10 cellular contexts compared by ENCODE assay signal in genomic region chr19:7450243-7451223, GRCh38. TPM values are rescaled to one million over a fixed set of nuclear protein-coding genes. Genes with fewer than 3 reads are reported as not detected.
A peak's percentile ranks its signal among the peaks of the same experiment; 100 is the strongest.
DNase-seq lines count a peak whose midpoint lies in the region; ATAC-seq, FAIRE-seq and TF ChIP-seq lines count a peak whose summit lies in the region.
"Had no signal": no experiment of that assay in that cellular context is flagged by ENCODE, and none has a peak within 500 bp of the region (broad histone marks: within the 10 kb centered on the region; RNA-seq: fewer than 3 reads in every experiment).

No MANE protein-coding gene starts in this region.

- no peak overlapping the region for H2AFZ ChIP-seq in PC-3 (ENCODE audit: low read length)
- no peak overlapping the region for H2AFZ ChIP-seq in endothelial cell of umbilical vein (ENCODE audit: low read depth, low read length)

- H3K79me2 ChIP-seq in PC-3 (ENCODE audit: low read length) (peaks cover 18% of the 10 kb centered on the region), endothelial cell of umbilical vein (ENCODE audit: control insufficient read depth, insufficient read depth, low read length) (peaks cover 3% of the 10 kb centered on the region)

- H3K4me2 ChIP-seq in PC-3 (ENCODE audit: low read length) (no peak overlapping the region), endothelial cell of umbilical vein (ENCODE audit: insufficient read depth, low read length) (no peak overlapping the region)

- H3K36me3 ChIP-seq in PC-3 (ENCODE audit: low read depth, low read length) (peaks cover 73% of the 10 kb centered on the region), endothelial cell of umbilical vein (ENCODE audit: control insufficient read depth in 2 of 2, extremely low read depth in 1 of 2, insufficient read depth in 2 of 2, low read length in 2 of 2) (peaks cover 3 to 24% of the 10 kb centered on the region in 2 experiments)

- FAIRE-seq in D721Med (lab: Jason Lieb, UNC), result peak; percentile 99
- peak; percentile 99 for FAIRE-seq in endothelial cell of umbilical vein (lab: Jason Lieb, UNC)

- no peak overlapping the region for H3K9ac ChIP-seq in PC-3 (ENCODE audit: low read length)
- no peak overlapping the region for H3K9ac ChIP-seq in endothelial cell of umbilical vein (replicated peaks; ENCODE audit: extremely low read depth, insufficient read depth, low read length)

- H3K27me3 ChIP-seq in PC-3 (ENCODE audit: low read length) (no peaks in the 10 kb centered on the region), endothelial cell of umbilical vein (ENCODE audit: control insufficient read depth in 2 of 2, insufficient read depth in 2 of 2, low read length in 2 of 2) (no peaks in the 10 kb centered on the region)

- CTCF ChIA-PET in PC-3 (lab: Charles Lee), result no interaction called here
- CTCF ChIA-PET in endothelial cell of umbilical vein (lab: Charles Lee), result interaction anchor here (0.6 kb wide), 1 partner anchor 39 kb away, joined by 3 read pairs; no protein-coding TSS in a partner anchor

- no peak overlapping the region for H3K4me3 ChIP-seq in PC-3 (ENCODE audit: low read length)
- H3K4me3 ChIP-seq in endothelial cell of umbilical vein (replicated peaks in 1 of 3; ENCODE audit: insufficient read depth in 1 of 3, low read depth in 1 of 3, low read length in 3 of 3), result no peak overlapping the region

- POLR2A ChIA-PET in PC-3 (lab: Charles Lee; ENCODE audit: unreplicated experiment), result no interaction called here
- POLR2A ChIA-PET in endothelial cell of umbilical vein (lab: Charles Lee), result no interaction called here

- ATAC-seq in PC-3 (no peak), HG03432 (IDR thresholded peaks at IDR 0.05; ENCODE audit: unreplicated experiment) (no peak), GM19455 (IDR thresholded peaks at IDR 0.05; ENCODE audit: unreplicated experiment) (no peak), esophagus mucosa (no peak)
- ATAC-seq: activated T-cell treated with anti-CD3 and anti-CD28 coated beads, Interleukin-2, amount 50 U/mL, for 72 hours had no signal

- dilution Hi-C loops in endothelial cell of umbilical vein (cut with MboI; ENCODE audit: extremely low pct_ligation_motif_present, low sequenced_read_pairs), result no loop called here

- no TSS peak for BruUV-seq in PC-3 (replicated peaks; lab: Mats Ljungman, UMichigan)
- no TSS peak for BruUV-seq in endothelial cell of umbilical vein (replicated peaks; lab: Mats Ljungman, UMichigan)

- H3K4me1 ChIP-seq in PC-3 (ENCODE audit: insufficient read depth, low read length) (no peaks in the 10 kb centered on the region), endothelial cell of umbilical vein (ENCODE audit: control insufficient read depth, extremely low read depth, insufficient read depth, low read length) (no peaks in the 10 kb centered on the region)

- no peak for TF ChIP-seq POLR2A in endothelial cell of umbilical vein (IDR thresholded peaks at IDR 0.05; ENCODE audit: low read depth, low read length)

- no peaks in the 10 kb centered on the region for H3K9me1 ChIP-seq in endothelial cell of umbilical vein (replicated peaks; ENCODE audit: control insufficient read depth, extremely low read depth, insufficient read depth, low read length)

- H4K20me1 ChIP-seq in PC-3 (ENCODE audit: low read length) (no peaks in the 10 kb centered on the region), endothelial cell of umbilical vein (replicated peaks; ENCODE audit: control insufficient read depth, extremely low read depth, insufficient read depth, low read length) (no peaks in the 10 kb centered on the region)

- intact Hi-C loops in PC-3 (cut with micrococcal nuclease) (no loop called here), endothelial cell of umbilical vein (cut with micrococcal nuclease) (no loop called here)

- H3F3A ChIP-seq in PC-3 (ENCODE audit: low read length, unreplicated experiment), result no peaks in the 10 kb centered on the region

- no peak for TF ChIP-seq CTCF in D721Med (IDR thresholded peaks at IDR 0.05; ENCODE audit: insufficient read depth, missing control alignments)
- TF ChIP-seq CTCF in PC-3 (conservative IDR thresholded peaks at IDR 0.05; ENCODE audit: low read depth, low read length), result no peak
- TF ChIP-seq CTCF in endothelial cell of umbilical vein (IDR thresholded peaks at IDR 0.05; ENCODE audit: extremely low read depth in 1 of 2, insufficient read depth in 1 of 2, low read depth in 1 of 2, low read length in 2 of 2), result no peak

- no peaks in the 10 kb centered on the region for H3K9me2 ChIP-seq in PC-3 (replicated peaks; ENCODE audit: low read length)

- no peak overlapping the region for H3K27ac ChIP-seq in PC-3 (ENCODE audit: low read length)
- no peak overlapping the region for H3K27ac ChIP-seq in endothelial cell of umbilical vein (ENCODE audit: insufficient read depth, low read depth, low read length)

- H3K9me3 ChIP-seq in PC-3 (ENCODE audit: low read length) (peaks cover 10% of the 10 kb centered on the region; the same call in 1 of the 2 replicates), endothelial cell of umbilical vein (replicated peaks; ENCODE audit: control insufficient read depth, insufficient read depth, low read length) (peaks cover 3% of the 10 kb centered on the region)

- DNase-seq in D721Med (ENCODE audit: insufficient read length, low spot score) (no peak), PC-3 (peak; percentile 31), endothelial cell of umbilical vein (ENCODE audit: low read depth, low spot score) (peak; percentile 67), medulla oblongata (ENCODE audit: extremely low spot score) (peak; percentile 75), SIG-M5 (lab: John Stamatoyannopoulos, UW) (no peak)
- DNase-seq: activated T-cell treated with anti-CD3 and anti-CD28 coated beads, Interleukin-2, amount 50 U/mL, for 72 hours; naive B cell had no signal

TF ChIP-seq in endothelial cell of umbilical vein, 7 proteins besides CTCF, POLR2A, EP300 and RAD21:
- TF ChIP-seq JUN (IDR thresholded peaks at IDR 0.05; ENCODE audit: borderline replicate concordance, insufficient read depth, insufficient read length, low read depth) (no peak), EZH2 (IDR thresholded peaks at IDR 0.05; ENCODE audit: borderline replicate concordance, low read depth, low read length, severe bottlenecking) (no peak), MYC (IDR thresholded peaks at IDR 0.05; ENCODE audit: low read depth, low read length) (no peak), FOS (IDR thresholded peaks at IDR 0.05; ENCODE audit: borderline replicate concordance, insufficient read depth, low read length) (no peak), POLR2AphosphoS5 (IDR thresholded peaks at IDR 0.05; ENCODE audit: insufficient read depth, low read depth, low read length) (no peak), GATA2 (IDR thresholded peaks at IDR 0.05; ENCODE audit: insufficient read depth, insufficient read length, low read depth, low read length) (no peak)
- TF ChIP-seq, protein P1, sequence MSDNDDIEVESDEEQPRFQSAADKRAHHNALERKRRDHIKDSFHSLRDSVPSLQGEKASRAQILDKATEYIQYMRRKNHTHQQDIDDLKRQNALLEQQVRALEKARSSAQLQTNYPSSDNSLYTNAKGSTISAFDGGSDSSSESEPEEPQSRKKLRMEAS (IDR thresholded peaks at IDR 0.05; ENCODE audit: insufficient read depth, insufficient read length), result no peak

RNA-seq across cellular contexts. Expression of gene PEX11G, which starts 38.3 kb away (rescaled TPM):
- total RNA-seq in PC-3 (2014; rRNA removed) (6.6 and 8.6 TPM in 2 replicates), endothelial cell of umbilical vein (1.3 and 1.6 TPM in 2 replicates), esophagus mucosa (4.8 TPM)
- polyA plus RNA-seq in endothelial cell of umbilical vein, result 1.9 and 2.4 TPM in 2 replicates
- 1.0 and 1.8 TPM in 2 replicates for polyA plus RNA-seq in endothelial cell of umbilical vein (2011; cell fraction: cytosol; rRNA removed)
- polyA plus RNA-seq in endothelial cell of umbilical vein (2011; cell fraction: nucleus; rRNA removed), result 0.40 and 0.59 TPM in 2 replicates
- 0.59 and 1.5 TPM in 2 replicates for polyA plus RNA-seq in endothelial cell of umbilical vein (2012)
- 0.44 and 1.5 TPM in 2 replicates for polyA minus RNA-seq in endothelial cell of umbilical vein
- polyA minus RNA-seq in endothelial cell of umbilical vein (2011; cell fraction: cytosol; rRNA and poly(A)+ RNA removed), result 1.2 TPM
- polyA minus RNA-seq in endothelial cell of umbilical vein (2011; cell fraction: nucleus; rRNA and poly(A)+ RNA removed), result not detected in 2 replicates

Comparison
In these comparisons a context has a peak if more than half of its experiments do, and no peak if none do; other contexts are left out.
1. DNase-seq: peak in PC-3 (single experiment), endothelial cell of umbilical vein (single experiment) and medulla oblongata (single experiment); none in D721Med (single experiment) and SIG-M5 (single experiment).